Comparison of ENCODE assay signal across 14 cellular contexts in the genomic region with DNA sequence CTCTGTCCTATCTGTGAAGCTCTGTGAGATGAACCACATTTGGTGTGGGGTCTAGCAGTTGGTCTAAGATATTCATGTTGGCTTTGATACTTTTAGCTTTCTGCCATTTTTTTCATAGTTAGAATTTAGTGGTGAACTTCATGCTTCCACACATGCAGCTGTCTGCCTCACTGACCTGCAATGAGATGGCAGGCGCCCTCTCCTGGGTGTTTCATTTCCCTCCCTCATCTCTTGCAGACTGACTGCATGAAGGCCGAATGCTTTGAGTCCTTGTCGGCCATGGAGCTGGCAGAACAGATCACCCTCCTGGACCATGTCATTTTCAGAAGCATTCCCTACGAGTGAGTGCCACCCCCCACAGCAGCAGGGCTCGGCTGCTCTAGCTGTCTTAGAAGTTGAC. TPM values are rescaled to one million over a fixed set of nuclear protein-coding genes. Genes with fewer than 3 reads are reported as not detected.
DNase-seq lines count a peak whose midpoint lies in the region; ATAC-seq, FAIRE-seq and TF ChIP-seq lines count a peak whose summit lies in the region.
"Had no signal": no experiment of that assay in that cellular context is flagged by ENCODE, and none has a peak within 500 bp of the region (broad histone marks: within the 10 kb centered on the region; RNA-seq: fewer than 3 reads in every experiment).

No MANE protein-coding gene starts in this region.

- peak; percentile 56 for TF ChIP-seq CTCF in HFFc6 (IDR thresholded peaks at IDR 0.05)
- peak; percentile 32 for TF ChIP-seq CTCF in HepG2 (CRISPR knock-in tag; IDR thresholded peaks at IDR 0.05)

- DNase-seq in EL, result peak; percentile 13
- DNase-seq in HFFc6, result no peak
- peak; percentile 24 for DNase-seq in amniotic epithelial cell (ENCODE audit: low read depth)
- no peak for DNase-seq in HepG2 (ENCODE audit: low spot score)
- DNase-seq in stimulated activated naive B cell treated with anti-CD40 and anti-IgM and Interleukin-4, amounts not matched to agents 10 μg/mL and 1 μg/mL and 100 μg/mL, for 72 hours, result no peak
- DNase-seq: NCI-H226; stimulated activated CD4-positive, alpha-beta T cell treated with anti-CD3 and anti-CD28 coated beads, Interleukin-12 subunit alpha, Interleukin-12 subunit beta, amount 100 ng/mL, for 4 hours; substantia nigra; T1000 had no signal

- peaks cover 6% of the 10 kb centered on the region; the same call in 1 of the 2 replicates for H3K4me1 Mint-ChIP-seq in HFFc6 (ENCODE audit: low read depth)
- H3K4me1 Mint-ChIP-seq in stimulated activated naive B cell treated with anti-CD40 and anti-IgM and Interleukin-4, amounts not matched to agents 10 μg/mL and 1 μg/mL and 100 μg/mL, for 72 hours, result peaks cover 0 to 3% of the 10 kb centered on the region in 2 donors

- H3K27me3 Mint-ChIP-seq in HFFc6 (ENCODE audit: insufficient read depth), result peaks cover 13% of the 10 kb centered on the region
- H3K27me3 Mint-ChIP-seq in stimulated activated naive B cell treated with anti-CD40 and anti-IgM and Interleukin-4, amounts not matched to agents 10 μg/mL and 1 μg/mL and 100 μg/mL, for 72 hours, result no peaks in the 10 kb centered on the region
- H3K27me3 Mint-ChIP-seq: activated naive CD8-positive, alpha-beta T cell had no signal

- H3K27ac Mint-ChIP-seq in HFFc6, result no peak overlapping the region
- no peak overlapping the region for H3K27ac Mint-ChIP-seq in stimulated activated naive B cell treated with anti-CD40 and anti-IgM and Interleukin-4, amounts not matched to agents 10 μg/mL and 1 μg/mL and 100 μg/mL, for 72 hours
- H3K27ac Mint-ChIP-seq: activated naive CD8-positive, alpha-beta T cell had no signal

- no peak overlapping the region for H3K9ac ChIP-seq in HepG2 (ENCODE audit: insufficient read depth, low read depth, low read length)

- POLR2A ChIA-PET in HepG2 (lab: Yijun Ruan, JAX), result no interaction called here

- no peak overlapping the region for H3K4me2 ChIP-seq in HepG2 (ENCODE audit: low read depth, low read length)

- H3K27ac ChIP-seq in HepG2 (ENCODE audit: extremely low read length, insufficient read depth, low read length), result no peak overlapping the region
- H3K27ac ChIP-seq: epithelial cell of prostate had no signal

- TF ChIP-seq POLR2A in HepG2 (IDR thresholded peaks at IDR 0.05; ENCODE audit: insufficient read depth in 1 of 2, low read depth in 2 of 2, low read length in 2 of 2), result no peak

- peak; percentile 60 for FAIRE-seq in HepG2 (lab: Jason Lieb, UNC)

- no peaks in the 10 kb centered on the region for H4K20me1 ChIP-seq in HepG2 (ENCODE audit: insufficient read depth, low read length)

- CTCF ChIA-PET in HepG2 (lab: Yijun Ruan, JAX; ENCODE audit: low intra/inter-chr PET ratio, low total read pairs), result no interaction called here

- no peak for TF ChIP-seq RAD21 in HepG2 (CRISPR knock-in tag; IDR thresholded peaks at IDR 0.05)

- peaks cover 21 to 59% of the 10 kb centered on the region in 2 experiments; a peak in 4 of 5 replicates for H3K36me3 ChIP-seq in HepG2 (replicated peaks in 1 of 2; ENCODE audit: control insufficient read depth in 1 of 2, insufficient read depth in 2 of 2, low read length in 2 of 2)

- no peak overlapping the region for H2AFZ ChIP-seq in HepG2 (ENCODE audit: low read length)

- H3K4me3 ChIP-seq in HepG2 (replicated peaks in 1 of 3; ENCODE audit: insufficient read depth in 1 of 3, low read depth in 2 of 3, low read length in 3 of 3), result no peak overlapping the region

- no TSS peak for BruUV-seq in HepG2 (replicated peaks; lab: Mats Ljungman, UMichigan)

- ATAC-seq in HepG2 (peak; percentile 66), HG02973 (IDR thresholded peaks at IDR 0.05; ENCODE audit: unreplicated experiment) (no peak), HG03139 (IDR thresholded peaks at IDR 0.05; ENCODE audit: unreplicated experiment) (no peak), HG03025 (IDR thresholded peaks at IDR 0.05; ENCODE audit: low FRiP score, unreplicated experiment) (no peak)
- ATAC-seq in stimulated activated naive B cell treated with anti-CD40 and anti-IgM and Interleukin-4, amounts not matched to agents 10 μg/mL and 1 μg/mL and 100 μg/mL, for 72 hours (replicated peaks), result no peak

- H3K36me3 Mint-ChIP-seq in HFFc6 (ENCODE audit: low read depth), result no peaks in the 10 kb centered on the region
- H3K36me3 Mint-ChIP-seq in stimulated activated naive B cell treated with anti-CD40 and anti-IgM and Interleukin-4, amounts not matched to agents 10 μg/mL and 1 μg/mL and 100 μg/mL, for 72 hours, result no peaks in the 10 kb centered on the region

- intact Hi-C loops in HepG2 (cut with micrococcal nuclease; ENCODE audit: unreplicated experiment), result no loop called here

- H3K79me2 ChIP-seq in HepG2 (ENCODE audit: insufficient read depth, low read length), result no peaks in the 10 kb centered on the region

- 85% methylated on average over 5 of the region's 5 CpGs for WGBS in HepG2 (ENCODE audit: low lambda C conversion rate)

- no peaks in the 10 kb centered on the region for H3K9me3 Mint-ChIP-seq in HFFc6
- no peaks in the 10 kb centered on the region for H3K9me3 Mint-ChIP-seq in stimulated activated naive B cell treated with anti-CD40 and anti-IgM and Interleukin-4, amounts not matched to agents 10 μg/mL and 1 μg/mL and 100 μg/mL, for 72 hours

- TF ChIP-seq EP300 in HepG2 (IDR thresholded peaks at IDR 0.05; ENCODE audit: low read depth in 2 of 2, low read length in 2 of 2) (no peak), HepG2 (CRISPR knock-in tag; IDR thresholded peaks at IDR 0.05; ENCODE audit: borderline replicate concordance) (no peak)

- no peaks in the 10 kb centered on the region for H3K27me3 ChIP-seq in HepG2 (ENCODE audit: control insufficient read depth in 1 of 2, insufficient read depth in 2 of 2, low read length in 2 of 2)

- H3K9me3 ChIP-seq in HepG2 (ENCODE audit: low read length), result no peaks in the 10 kb centered on the region

- in situ Hi-C loops in HepG2 (cut with HindIII; ENCODE audit: extremely low pct_ligation_motif_present, low pct_unique_long_range_greater_than_20kb), result no loop called here

- no peaks in the 10 kb centered on the region for H3K4me1 ChIP-seq in HepG2 (ENCODE audit: insufficient read depth, low read length)

- no peak overlapping the region for H3K4me3 Mint-ChIP-seq in HFFc6
- H3K4me3 Mint-ChIP-seq in stimulated activated naive B cell treated with anti-CD40 and anti-IgM and Interleukin-4, amounts not matched to agents 10 μg/mL and 1 μg/mL and 100 μg/mL, for 72 hours, result no peak overlapping the region
- H3K4me3 Mint-ChIP-seq: activated naive CD8-positive, alpha-beta T cell had no signal

TF ChIP-seq in HepG2, 621 proteins besides CTCF, POLR2A, EP300 and RAD21:
- TF ChIP-seq, protein P1, sequence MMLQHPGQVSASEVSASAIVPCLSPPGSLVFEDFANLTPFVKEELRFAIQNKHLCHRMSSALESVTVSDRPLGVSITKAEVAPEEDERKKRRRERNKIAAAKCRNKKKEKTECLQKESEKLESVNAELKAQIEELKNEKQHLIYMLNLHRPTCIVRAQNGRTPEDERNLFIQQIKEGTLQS (CRISPR knock-in tag; IDR thresholded peaks at IDR 0.05), result no peak
- TF ChIP-seq, protein P2, sequence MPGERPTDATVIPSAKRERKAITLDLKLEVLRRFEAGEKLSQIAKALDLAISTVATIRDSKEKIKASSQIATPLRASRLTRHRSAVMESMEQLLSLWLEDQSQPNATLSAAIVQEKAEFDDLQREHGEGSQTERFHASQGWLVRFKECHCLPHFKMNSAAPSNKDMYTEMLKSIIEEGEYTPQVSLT (CRISPR knock-in tag; IDR thresholded peaks at IDR 0.05; ENCODE audit: borderline replicate concordance, low read depth), result no peak
- TF ChIP-seq CCDC6 (CRISPR knock-in tag; IDR thresholded peaks at IDR 0.05) (no peak), STAG1 (CRISPR knock-in tag; IDR thresholded peaks at IDR 0.05) (peak; percentile 43)
TF ChIP-seq in HepG2: peak in this region for 1.

RNA-seq across cellular contexts. Expression of a gene that starts 26.1 kb away (rescaled TPM):
- not detected for total RNA-seq in HFFc6 (2021; fragmentation: NEBNext Ultra II Directional; extraction: Animal tissue kit (Norgen Biotek cat#: 25700))
- 0.69 and 1.2 TPM in 2 replicates for total RNA-seq in HepG2 (2016; rRNA removed; fragmentation: Illumina TruSeq; extraction: Trizol)
- total RNA-seq in HepG2 (2016; cell fraction: cytosol; rRNA removed; fragmentation: Illumina TruSeq; extraction: Trizol; ENCODE audit: low read depth), result 0.26 and 0.40 TPM in 2 replicates
- 0.86 and 2.7 TPM in 2 replicates for total RNA-seq in HepG2 (2016; cell fraction: insoluble cytoplasmic fraction; rRNA removed; fragmentation: Illumina TruSeq; extraction: Trizol)
- 0.34 TPM in 1 of 2 replicates, not detected in the other for total RNA-seq in HepG2 (2016; cell fraction: membrane; rRNA removed; fragmentation: Illumina TruSeq; extraction: Trizol)
- total RNA-seq in HepG2 (2016; cell fraction: nucleus; rRNA removed; fragmentation: Illumina TruSeq; extraction: Trizol), result 1.6 and 2.3 TPM in 2 replicates
- 8.8 and 11.5 TPM in 2 replicates for polyA plus RNA-seq in HepG2 (2011; rRNA removed)
- 5.2 and 9.5 TPM in 2 replicates for polyA plus RNA-seq in HepG2 (2011; cell fraction: cytosol; rRNA removed)
- 37.6 and 43.4 TPM in 2 replicates for polyA plus RNA-seq in HepG2 (2011; cell fraction: nucleus; rRNA removed)
- polyA plus RNA-seq in HepG2 (2012), result 2.9 and 3.0 TPM in 2 replicates
- polyA plus RNA-seq in HepG2 (2016; cell fraction: cytosol; fragmentation: Illumina TruSeq; extraction: Trizol; ENCODE audit: low read depth), result not detected in 2 replicates
- polyA plus RNA-seq in HepG2 (2016; cell fraction: insoluble cytoplasmic fraction; fragmentation: Illumina TruSeq; extraction: Trizol; ENCODE audit: low read depth), result 0.56 and 0.89 TPM in 2 replicates
- polyA plus RNA-seq in HepG2 (2016; cell fraction: membrane; fragmentation: Illumina TruSeq; extraction: Trizol; ENCODE audit: low read depth), result 0.26 and 0.47 TPM in 2 replicates
- 1.3 and 1.8 TPM in 2 replicates for polyA plus RNA-seq in HepG2 (2016; cell fraction: nucleus; fragmentation: Illumina TruSeq; extraction: Trizol; ENCODE audit: insufficient read depth, low read depth)
- 23.5 TPM in 1 of 2 replicates, not detected in the other for polyA minus RNA-seq in HepG2 (2011; rRNA and poly(A)+ RNA removed; ENCODE audit: low replicate concordance)
- 5.5 and 5.6 TPM in 2 replicates for polyA minus RNA-seq in HepG2 (2011; cell fraction: cytosol; rRNA and poly(A)+ RNA removed)
- 15.1 and 15.5 TPM in 2 replicates for polyA minus RNA-seq in HepG2 (2011; cell fraction: nucleus; rRNA and poly(A)+ RNA removed)

Comparison
In these comparisons a context has a peak if more than half of its experiments do, and no peak if none do; other contexts are left out.
1. DNase-seq: peak in EL (single experiment) and amniotic epithelial cell (single experiment); none in HFFc6 (single experiment), HepG2 (single experiment) and stimulated activated naive B cell treated with anti-CD40 and anti-IgM and Interleukin-4, amounts not matched to agents 10 μg/mL and 1 μg/mL and 100 μg/mL, for 72 hours (single experiment).